25 cellular contexts compared by ENCODE assay signal in the genomic region with DNA sequence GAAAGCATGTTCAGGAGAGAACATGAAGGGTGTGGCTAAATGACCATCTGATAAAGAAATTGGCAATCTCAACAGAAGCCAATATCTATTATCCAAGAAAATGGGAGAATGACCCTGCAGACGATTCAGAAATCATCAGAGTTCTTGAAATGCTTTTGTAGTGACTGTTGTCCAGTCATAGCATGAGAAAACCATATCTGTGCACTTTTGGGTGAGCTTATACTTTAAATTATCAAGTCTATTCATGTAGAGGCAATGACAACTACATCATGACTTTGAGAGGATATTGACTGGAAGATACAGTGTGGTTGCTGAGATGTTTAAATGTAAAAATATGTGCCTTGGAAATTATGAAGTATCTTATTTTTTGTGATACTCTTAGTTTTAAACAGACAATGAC.
"Had no signal": no experiment of that assay in that cellular context is flagged by ENCODE, and none has a peak within 500 bp of the region (broad histone marks: within the 10 kb centered on the region; RNA-seq: fewer than 3 reads in every experiment).

No MANE protein-coding gene starts in this region.

- DNase-seq: heart right ventricle; islet precursor cell; left ventricle myocardium inferior; midbrain; mucosa of descending colon; naive thymus-derived CD4-positive, alpha-beta T cell; nucleus accumbens; pancreas; posterior cingulate gyrus; retina; right cardiac atrium; sigmoid colon; stimulated activated CD4-positive, alpha-beta T cell treated with anti-CD3 and anti-CD28 coated beads, Interleukin-2, amount 100 ng/mL, for 24 hours; stimulated activated CD4-positive, alpha-beta T cell treated with anti-CD3 and anti-CD28 coated beads, Interleukin-4, amount 100 ng/mL, for 1 hour; stimulated activated naive B cell treated with anti-CD40 and anti-IgM and Interleukin-4, amounts not matched to agents 10 μg/mL and 1 μg/mL and 100 μg/mL, for 72 hours; stimulated activated naive CD8-positive, alpha-beta T cell treated with anti-CD3 and anti-CD28 coated beads, Interleukin-15, Interleukin-2, amounts not matched to agents 100 U/mL and 50 U/mL, for 24 hours; stomach; testis; thyroid gland; upper lobe of right lung had no signal

- FAIRE-seq: pancreas, urothelium cell line had no signal

- H3K4me3 ChIP-seq: heart right ventricle, hepatocyte, left ventricle myocardium inferior, lung, mucosa of descending colon, pancreas, prostate gland, sigmoid colon, smooth muscle cell, stomach, testis, thyroid gland, upper lobe of right lung had no signal

- H3K27ac ChIP-seq: heart right ventricle, hepatocyte, left ventricle myocardium inferior, pancreas, prostate gland, sigmoid colon, stomach, testis, thyroid gland, upper lobe of right lung had no signal

- H3K36me3 ChIP-seq: heart right ventricle, left ventricle myocardium inferior, pancreas, prostate gland, sigmoid colon, stomach, thyroid gland, upper lobe of right lung had no signal

- H3K27me3 ChIP-seq: heart right ventricle, hepatocyte, pancreas, sigmoid colon, stomach, testis, thyroid gland, upper lobe of right lung had no signal

- ATAC-seq: heart right ventricle; mucosa of descending colon; naive thymus-derived CD4-positive, alpha-beta T cell; pancreas; right cardiac atrium; stimulated activated naive B cell treated with anti-CD40 and anti-IgM and Interleukin-4, amounts not matched to agents 10 μg/mL and 1 μg/mL and 100 μg/mL, for 72 hours; stimulated activated naive CD8-positive, alpha-beta T cell treated with anti-CD3 and anti-CD28 coated beads, Interleukin-15, Interleukin-2, amounts not matched to agents 100 U/mL and 50 U/mL, for 24 hours; upper lobe of right lung had no signal

- H3K4me1 ChIP-seq: heart right ventricle, left ventricle myocardium inferior, pancreas, prostate gland, sigmoid colon, stomach, testis, thyroid gland, upper lobe of right lung had no signal
